8 cellular contexts compared by ENCODE assay signal in the genomic region with DNA sequence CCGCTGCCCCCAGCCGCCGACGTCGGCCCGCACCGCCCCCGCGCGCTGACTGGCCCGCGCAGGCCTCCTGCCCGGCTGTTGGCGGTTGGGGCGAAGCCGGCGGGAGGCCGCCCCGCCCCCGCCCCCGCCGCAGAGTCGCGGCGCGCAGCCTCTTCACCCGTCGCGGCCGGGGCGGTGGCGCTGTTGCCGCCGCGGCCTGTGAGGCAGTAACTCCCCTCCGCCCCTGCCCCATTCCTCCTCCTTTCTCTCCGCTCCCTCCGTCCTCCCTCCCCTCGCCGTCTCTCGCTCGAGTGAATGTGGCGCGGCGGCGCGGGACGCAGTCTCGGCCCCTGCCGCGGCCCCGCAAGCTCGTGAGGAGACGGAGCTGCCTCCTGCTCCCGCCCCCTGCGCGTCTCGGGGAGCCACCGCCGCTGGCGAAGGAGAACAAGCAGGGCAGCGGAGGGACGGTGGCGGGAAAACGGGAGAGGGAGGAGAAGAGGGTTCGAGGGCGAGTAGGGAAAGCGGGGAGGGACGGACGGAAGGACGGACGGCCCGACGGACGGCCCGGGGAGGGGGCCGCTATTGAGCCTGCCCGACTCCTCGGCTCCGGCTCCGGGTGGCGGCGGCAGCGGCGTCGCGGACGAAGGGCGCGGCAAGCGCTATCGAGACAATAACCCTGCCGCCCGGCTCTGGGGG. TPM values are rescaled to one million over a fixed set of nuclear protein-coding genes. Genes with fewer than 3 reads are reported as not detected.
DNase-seq lines count a peak whose midpoint lies in the region; ATAC-seq and TF ChIP-seq lines count a peak whose summit lies in the region.

No MANE protein-coding gene starts in this region.

- peaks cover 51% of the 10 kb centered on the region for H3K4me1 ChIP-seq in left ventricle myocardium inferior
- H3K4me1 ChIP-seq in psoas muscle = peaks cover 21% of the 10 kb centered on the region
- H3K4me1 ChIP-seq in urinary bladder (ENCODE audit: insufficient read depth) = no peaks in the 10 kb centered on the region

- DNase-seq in NCI-H1048 (lab: John Stamatoyannopoulos, UW) (peak; percentile 57), amniotic epithelial cell (ENCODE audit: low read depth) (peak; percentile 84), left ventricle myocardium inferior (peak; percentile 85), psoas muscle (peak; percentile 87 to 90)

- TF ChIP-seq CTCF in GM12875 (IDR thresholded peaks at IDR 0.05; ENCODE audit: borderline replicate concordance, insufficient read depth, low read depth, low read length) = peak; percentile 54; the same call in 1 of the 2 replicates
- peak; percentile 22 for TF ChIP-seq CTCF in SU-DHL-6 (IDR thresholded peaks at IDR 0.05; ENCODE audit: insufficient read depth, low read length, poor library complexity, severe bottlenecking)
- peak; percentile 54 for TF ChIP-seq CTCF in left ventricle myocardium inferior (IDR thresholded peaks at IDR 0.05; ENCODE audit: borderline replicate concordance)
- peak; percentile 28 for TF ChIP-seq CTCF in psoas muscle (IDR thresholded peaks at IDR 0.05)

- H2AFZ ChIP-seq in SU-DHL-6 (ENCODE audit: low read depth, low read length, severe bottlenecking) = peak overlapping the region; percentile 68

- ATAC-seq in HG02588 (IDR thresholded peaks at IDR 0.05; ENCODE audit: unreplicated experiment) (peak; percentile 64), psoas muscle (peak; percentile 87 to 91 (median 88))

- H3K9ac ChIP-seq in SU-DHL-6 (ENCODE audit: low read length) = peak overlapping the region; percentile 97

- intact Hi-C loops in left ventricle myocardium inferior (cut with micrococcal nuclease) = loop anchor here (10.0 kb wide), 1 partner anchor 89 kb away; no protein-coding TSS in a partner anchor
- intact Hi-C loops in psoas muscle (cut with DNase I) = loop anchor here (2.0 to 10.0 kb wide), 7 partner anchors 42 to 219 kb away; a partner anchor contains a TSS

- H3K27me3 ChIP-seq in SU-DHL-6 (ENCODE audit: low read length) = no peaks in the 10 kb centered on the region
- H3K27me3 ChIP-seq in left ventricle myocardium inferior (ENCODE audit: low read depth) = no peaks in the 10 kb centered on the region
- no peaks in the 10 kb centered on the region for H3K27me3 ChIP-seq in psoas muscle (ENCODE audit: insufficient read depth in 3 of 3, low read length in 2 of 3)

- no peaks in the 10 kb centered on the region for H3K9me2 ChIP-seq in SU-DHL-6 (replicated peaks; ENCODE audit: insufficient read depth, low read length)

- H3K79me2 ChIP-seq in SU-DHL-6 (ENCODE audit: insufficient read depth, low read length) = peaks cover 46% of the 10 kb centered on the region

- peaks cover 14% of the 10 kb centered on the region for H3F3A ChIP-seq in SU-DHL-6 (ENCODE audit: insufficient read depth)

- H4K20me1 ChIP-seq in SU-DHL-6 (ENCODE audit: low read depth, low read length) = peaks cover 14% of the 10 kb centered on the region

- H3K36me3 ChIP-seq in SU-DHL-6 (ENCODE audit: low read length) (peaks cover 3% of the 10 kb centered on the region; the same call in 1 of the 2 replicates), left ventricle myocardium inferior (peaks cover 7% of the 10 kb centered on the region), psoas muscle (ENCODE audit: insufficient read depth in 1 of 2, low read depth in 1 of 2) (no peaks in the 10 kb centered on the region), urinary bladder (ENCODE audit: insufficient read depth) (no peaks in the 10 kb centered on the region)

- H3K4me2 ChIP-seq in SU-DHL-6 (ENCODE audit: low read depth, low read length, poor library complexity, severe bottlenecking) = peak overlapping the region; percentile 100

- H3K9me3 ChIP-seq in SU-DHL-6 (ENCODE audit: insufficient read depth, low read length) = no peaks in the 10 kb centered on the region
- no peaks in the 10 kb centered on the region for H3K9me3 ChIP-seq in left ventricle myocardium inferior (replicated peaks)
- H3K9me3 ChIP-seq in psoas muscle = no peaks in the 10 kb centered on the region

- H3K27ac ChIP-seq in SU-DHL-6 (ENCODE audit: low read depth, low read length) (peak overlapping the region; percentile 99), left ventricle myocardium inferior (replicated peaks) (peak overlapping the region; percentile 100), psoas muscle (peak overlapping the region; percentile 100), urinary bladder (ENCODE audit: low read depth) (peak overlapping the region; percentile 97)

- 0 to 1% (median 0%) methylated on average over 41 to 94 of the region's 94 CpGs for WGBS in psoas muscle, 3 donors
- under 1% methylated on average over 94 of the region's 94 CpGs for WGBS in urinary bladder

- peak overlapping the region; percentile 84 for H3K4me3 ChIP-seq in GM12875 (ENCODE audit: low read depth, low read length)
- H3K4me3 ChIP-seq in SU-DHL-6 (ENCODE audit: insufficient read depth, low read length, poor library complexity, severe bottlenecking) = peak overlapping the region; percentile 91
- H3K4me3 ChIP-seq in left ventricle myocardium inferior = peak overlapping the region; percentile 92
- H3K4me3 ChIP-seq in psoas muscle = peak overlapping the region; percentile 95
- peak overlapping the region; percentile 89 for H3K4me3 ChIP-seq in urinary bladder (ENCODE audit: low read depth, low read length)

RNA-seq across cellular contexts. Expression of a gene that starts 0.6 kb away (rescaled TPM):
- total RNA-seq in left ventricle myocardium inferior (38.0 TPM), psoas muscle (10 to 100 TPM; 28.8 to 56.6 (median 45.6) TPM), urinary bladder (225 TPM)
- polyA plus RNA-seq in psoas muscle (10 to 100 TPM in 2 of 3 donors, 1 to 10 TPM in 1; 8.3 to 17.6 (median 10.1) TPM), urinary bladder (22.3 TPM)

Comparison
In these comparisons a context has a peak if more than half of its experiments do, and no peak if none do; other contexts are left out.
1. Peak in every context shown above with its lines: DNase-seq, ATAC-seq, H3K4me3 ChIP-seq and H3K27ac ChIP-seq.